32 cellular contexts compared by ENCODE assay signal in the genomic region with DNA sequence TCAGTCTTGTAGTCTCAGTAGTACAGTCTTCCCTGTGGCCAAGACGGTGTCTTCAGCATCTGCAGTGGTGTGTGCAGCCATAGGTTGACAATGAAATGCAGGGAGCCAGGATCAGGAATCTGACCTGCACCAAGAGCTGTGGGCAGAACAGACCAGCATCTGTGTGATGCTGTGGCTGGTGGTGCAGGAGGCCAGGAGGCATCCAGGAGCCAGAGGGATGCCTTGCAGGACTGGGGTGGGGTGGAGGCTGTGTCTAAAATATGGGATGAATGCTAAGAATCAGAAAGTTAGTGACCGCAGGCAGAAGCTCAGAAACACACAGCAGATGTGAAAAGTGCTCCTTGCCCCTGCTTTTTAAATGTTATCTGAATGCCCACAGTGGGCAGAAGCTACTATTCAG.
"Had no signal": no experiment of that assay in that cellular context is flagged by ENCODE, and none has a peak within 500 bp of the region (broad histone marks: within the 10 kb centered on the region; RNA-seq: fewer than 3 reads in every experiment).

No MANE protein-coding gene starts in this region.

- H3K27me3 Mint-ChIP-seq: activated naive CD8-positive, alpha-beta T cell treated with anti-CD3 and anti-CD28 coated beads for 36 hours; dendritic cell treated with granulocyte-macrophage colony-stimulating factor and Interleukin-4, amounts not matched to agents 40 ng/mL and 50 ng/mL, for 4 days had no signal

- FAIRE-seq: TTC549 had no signal

- H3K4me3 ChIP-seq: ascending aorta, breast epithelium, cardiac muscle cell, coronary artery, dorsolateral prefrontal cortex, esophagus muscularis mucosa, gastrocnemius medialis, heart left ventricle had no signal

- H3K4me1 ChIP-seq: breast epithelium, foreskin keratinocyte, gastrocnemius medialis had no signal

- H3K36me3 ChIP-seq: ascending aorta, breast epithelium, cardiac muscle cell, esophagus muscularis mucosa, gastrocnemius medialis, heart left ventricle had no signal

- H3K27ac Mint-ChIP-seq: activated CD4-positive, alpha-beta memory T cell treated with anti-CD3 and anti-CD28 coated beads, Interleukin-2, amount 10 ng/mL, durations not matched to agents 7 days and 5 days; activated CD4-positive, alpha-beta T cell treated with anti-CD3 and anti-CD28 coated beads, Interleukin-2, amount 10 ng/mL, durations not matched to agents 7 days and 5 days; activated naive CD4-positive, alpha-beta T cell treated with anti-CD3 and anti-CD28 coated beads for 36 hours; activated naive CD4-positive, alpha-beta T cell treated with anti-CD3 and anti-CD28 coated beads, Interleukin-2, amount 50 U/mL, for 24 hours; activated naive CD8-positive, alpha-beta T cell treated with anti-CD3 and anti-CD28 coated beads for 36 hours; activated naive CD8-positive, alpha-beta T cell treated with anti-CD3 and anti-CD28 coated beads, Interleukin-2, amount 50 U/mL, for 24 hours; activated T-helper 1 cell treated with anti-CD3 and anti-CD28 coated beads, Interleukin-12 subunit alpha, Interleukin-12 subunit beta, Interleukin-2, Interleukin-4 antibody, amounts not matched to agents 30 ng/mL and 10 ng/mL and 1 ng/mL, durations not matched to agents 14 hours and 24 hours and 36 hours; activated T-helper 2 cell treated with anti-CD3 and anti-CD28 coated beads, Interferon-gamma antibody, Interleukin-2, Interleukin-4, amounts not matched to agents 10 μg/mL and 5 μg/mL and 100 μg/mL, durations not matched to agents 14 hours and 24 hours and 36 hours; brain; dendritic cell treated with granulocyte-macrophage colony-stimulating factor and Interleukin-4, amounts not matched to agents 40 ng/mL and 50 ng/mL, for 4 days; WTC11 had no signal

- H3K4me3 Mint-ChIP-seq: activated CD4-positive, alpha-beta memory T cell treated with anti-CD3 and anti-CD28 coated beads, Interleukin-2, amount 10 ng/mL, durations not matched to agents 7 days and 5 days; activated CD4-positive, alpha-beta T cell treated with anti-CD3 and anti-CD28 coated beads, Interleukin-2, amount 10 ng/mL, durations not matched to agents 7 days and 5 days; activated naive CD4-positive, alpha-beta T cell treated with anti-CD3 and anti-CD28 coated beads for 36 hours; activated naive CD4-positive, alpha-beta T cell treated with anti-CD3 and anti-CD28 coated beads, Interleukin-2, amount 50 U/mL, for 24 hours; activated naive CD8-positive, alpha-beta T cell treated with anti-CD3 and anti-CD28 coated beads for 36 hours; activated naive CD8-positive, alpha-beta T cell treated with anti-CD3 and anti-CD28 coated beads, Interleukin-2, amount 50 U/mL, for 24 hours; activated T-cell treated with anti-CD3 and anti-CD28 coated beads, Interleukin-2, amount 50 U/mL, for 4 hours; activated T-helper 1 cell treated with anti-CD3 and anti-CD28 coated beads, Interleukin-12 subunit alpha, Interleukin-12 subunit beta, Interleukin-2, Interleukin-4 antibody, amounts not matched to agents 30 ng/mL and 10 ng/mL and 1 ng/mL, durations not matched to agents 14 hours and 24 hours and 36 hours; brain; central memory CD8-positive, alpha-beta T cell; dendritic cell treated with granulocyte-macrophage colony-stimulating factor and Interleukin-4, amounts not matched to agents 40 ng/mL and 50 ng/mL, for 4 days; WTC11 had no signal

- H3K9me3 Mint-ChIP-seq: activated CD4-positive, alpha-beta memory T cell treated with anti-CD3 and anti-CD28 coated beads, Interleukin-2, amount 10 ng/mL, durations not matched to agents 7 days and 5 days; activated CD4-positive, alpha-beta T cell treated with anti-CD3 and anti-CD28 coated beads, Interleukin-2, amount 10 ng/mL, durations not matched to agents 7 days and 5 days; activated naive CD4-positive, alpha-beta T cell treated with anti-CD3 and anti-CD28 coated beads for 36 hours; activated naive CD4-positive, alpha-beta T cell treated with anti-CD3 and anti-CD28 coated beads, Interleukin-2, amount 50 U/mL, for 24 hours; activated naive CD8-positive, alpha-beta T cell treated with anti-CD3 and anti-CD28 coated beads for 36 hours; activated naive CD8-positive, alpha-beta T cell treated with anti-CD3 and anti-CD28 coated beads, Interleukin-2, amount 50 U/mL, for 24 hours; activated T-cell treated with anti-CD3 and anti-CD28 coated beads, Interleukin-2, amount 50 U/mL, for 4 hours; activated T-helper 1 cell treated with anti-CD3 and anti-CD28 coated beads, Interleukin-12 subunit alpha, Interleukin-12 subunit beta, Interleukin-2, Interleukin-4 antibody, amounts not matched to agents 30 ng/mL and 10 ng/mL and 1 ng/mL, durations not matched to agents 14 hours and 24 hours and 36 hours; activated T-helper 2 cell treated with anti-CD3 and anti-CD28 coated beads, Interferon-gamma antibody, Interleukin-2, Interleukin-4, amounts not matched to agents 10 μg/mL and 5 μg/mL and 100 μg/mL, durations not matched to agents 14 hours and 24 hours and 36 hours; central memory CD8-positive, alpha-beta T cell; dendritic cell treated with granulocyte-macrophage colony-stimulating factor and Interleukin-4, amounts not matched to agents 40 ng/mL and 50 ng/mL, for 4 days had no signal

- H3K36me3 Mint-ChIP-seq: activated naive CD4-positive, alpha-beta T cell treated with anti-CD3 and anti-CD28 coated beads, Interleukin-2, amount 50 U/mL, for 24 hours; activated naive CD8-positive, alpha-beta T cell treated with anti-CD3 and anti-CD28 coated beads for 36 hours; WTC11 had no signal

- H3K4me1 Mint-ChIP-seq: activated CD4-positive, alpha-beta memory T cell treated with anti-CD3 and anti-CD28 coated beads, Interleukin-2, amount 10 ng/mL, durations not matched to agents 7 days and 5 days; central memory CD8-positive, alpha-beta T cell had no signal

- H3K9me3 ChIP-seq: ascending aorta, breast epithelium, esophagus muscularis mucosa, gastrocnemius medialis, heart left ventricle had no signal

- H3K27ac ChIP-seq: cardiac muscle cell, dorsolateral prefrontal cortex, foreskin keratinocyte, gastrocnemius medialis, VCaP had no signal

- H3K27me3 ChIP-seq: ascending aorta, breast epithelium, cardiac muscle cell, esophagus muscularis mucosa, foreskin keratinocyte, heart left ventricle had no signal

- DNase-seq: activated CD4-positive, alpha-beta memory T cell treated with anti-CD3 and anti-CD28 coated beads, Interleukin-2, amount 10 ng/mL, durations not matched to agents 7 days and 5 days; activated CD4-positive, alpha-beta T cell treated with anti-CD3 and anti-CD28 coated beads for 1 hour; activated CD4-positive, alpha-beta T cell treated with anti-CD3 and anti-CD28 coated beads for 4 hours; activated CD4-positive, alpha-beta T cell treated with anti-CD3 and anti-CD28 coated beads, Interleukin-2, amount 10 ng/mL, durations not matched to agents 7 days and 5 days; activated CD4-positive, alpha-beta T cell treated with anti-CD3 and anti-CD28 coated beads, Interleukin-2, amount 50 U/mL, for 4 hours; activated effector memory CD4-positive, alpha-beta T cell treated with anti-CD3 and anti-CD28 coated beads, Interleukin-2, amount 50 U/mL, for 16 hours; activated naive CD4-positive, alpha-beta T cell treated with anti-CD3 and anti-CD28 coated beads for 36 hours; activated naive CD8-positive, alpha-beta T cell treated with anti-CD3 and anti-CD28 coated beads for 36 hours; activated naive CD8-positive, alpha-beta T cell treated with anti-CD3 and anti-CD28 coated beads, Interleukin-2, amount 50 U/mL, for 24 hours; activated T-cell treated with anti-CD3 and anti-CD28 coated beads, Interleukin-2, amount 50 U/mL, for 4 hours; dorsolateral prefrontal cortex; effector memory CD4-positive, alpha-beta T cell; erythroblast; foreskin keratinocyte; gastrocnemius medialis; glutamatergic neuron; heart left ventricle; T-helper 2 cell had no signal
